In genomic region chr2:8570637-8571036, GRCh38 we compare ENCODE assay signal across 19 cellular contexts.
"Had no signal": no experiment of that assay in that cellular context is flagged by ENCODE, and none has a peak within 500 bp of the region (broad histone marks: within the 10 kb centered on the region; RNA-seq: fewer than 3 reads in every experiment).

No MANE protein-coding gene starts in this region.

- H3K36me3 Mint-ChIP-seq: naive thymus-derived CD8-positive, alpha-beta T cell had no signal

- H3K27ac Mint-ChIP-seq: activated B cell treated with CpG ODN at 0.5 μM for 24 hours; activated CD4-positive, alpha-beta T cell treated with anti-CD3 and anti-CD28 coated beads, Interleukin-2, amount 10 ng/mL, durations not matched to agents 24 days and 14 days; activated CD8-positive, alpha-beta T cell treated with anti-CD3 and anti-CD28 coated beads, Interleukin-2, amount 10 ng/mL, durations not matched to agents 7 days and 5 days; activated T-cell treated with anti-CD3 and anti-CD28 coated beads, Interleukin-2, amount 50 U/mL, for 24 hours; activated T-helper 2 cell treated with anti-CD3 and anti-CD28 coated beads, Interferon-gamma antibody, Interleukin-2, Interleukin-4, amounts not matched to agents 10 μg/mL and 5 μg/mL and 100 μg/mL, durations not matched to agents 14 hours and 24 hours and 36 hours; naive thymus-derived CD8-positive, alpha-beta T cell; T-helper 2 cell treated with Interferon-gamma antibody and Interleukin-4, amounts not matched to agents 5 μg/mL and 100 μg/mL, for 36 hours had no signal

- H3K9me3 Mint-ChIP-seq: activated B cell treated with CpG ODN at 0.5 μM for 24 hours; activated CD4-positive, alpha-beta T cell treated with anti-CD3 and anti-CD28 coated beads, Interleukin-2, amount 10 ng/mL, durations not matched to agents 24 days and 14 days; activated T-cell treated with anti-CD3 and anti-CD28 coated beads, Interleukin-2, amount 50 U/mL, for 24 hours; activated T-helper 2 cell treated with anti-CD3 and anti-CD28 coated beads, Interferon-gamma antibody, Interleukin-2, Interleukin-4, amounts not matched to agents 10 μg/mL and 5 μg/mL and 100 μg/mL, durations not matched to agents 14 hours and 24 hours and 36 hours; naive thymus-derived CD8-positive, alpha-beta T cell; T-helper 2 cell treated with Interferon-gamma antibody and Interleukin-4, amounts not matched to agents 5 μg/mL and 100 μg/mL, for 36 hours had no signal

- H3K4me3 Mint-ChIP-seq: activated B cell treated with CpG ODN at 0.5 μM for 24 hours; activated CD4-positive, alpha-beta T cell treated with anti-CD3 and anti-CD28 coated beads, Interleukin-2, amount 10 ng/mL, durations not matched to agents 24 days and 14 days; activated CD8-positive, alpha-beta T cell treated with anti-CD3 and anti-CD28 coated beads, Interleukin-2, amount 10 ng/mL, durations not matched to agents 7 days and 5 days; activated T-cell treated with anti-CD3 and anti-CD28 coated beads, Interleukin-2, amount 50 U/mL, for 24 hours; naive thymus-derived CD8-positive, alpha-beta T cell; T-helper 2 cell treated with Interferon-gamma antibody and Interleukin-4, amounts not matched to agents 5 μg/mL and 100 μg/mL, for 36 hours had no signal

- DNase-seq: activated B cell treated with CpG ODN at 0.5 μM for 24 hours; activated CD4-positive, alpha-beta T cell treated with anti-CD3 and anti-CD28 coated beads, Interleukin-2, amount 10 ng/mL, durations not matched to agents 24 days and 14 days; activated CD8-positive, alpha-beta T cell treated with anti-CD3 and anti-CD28 coated beads, Interleukin-2, amount 10 ng/mL, durations not matched to agents 7 days and 5 days; activated naive CD4-positive, alpha-beta T cell treated with Interleukin-2 at 50 U/mL for 16 hours; activated T-cell treated with anti-CD3 and anti-CD28 coated beads, Interleukin-2, amount 50 U/mL, for 24 hours; body of pancreas; central memory CD4-positive, alpha-beta T cell; gastrocnemius medialis; heart right ventricle; mesendoderm; nucleus accumbens; spleen; stimulated activated CD4-positive, alpha-beta T cell treated with anti-CD3 and anti-CD28 coated beads, Interleukin-4, amount 100 ng/mL, for 4 hours; stimulated activated naive CD8-positive, alpha-beta T cell treated with anti-CD3 and anti-CD28 coated beads, Interleukin-15, Interleukin-2, amounts not matched to agents 100 U/mL and 50 U/mL, for 24 hours; transverse colon had no signal

- ATAC-seq: activated CD8-positive, alpha-beta T cell treated with anti-CD3 and anti-CD28 coated beads, Interleukin-2, amount 10 ng/mL, durations not matched to agents 7 days and 5 days; body of pancreas; gastrocnemius medialis; heart right ventricle; stimulated activated naive CD8-positive, alpha-beta T cell treated with anti-CD3 and anti-CD28 coated beads, Interleukin-15, Interleukin-2, amounts not matched to agents 100 U/mL and 50 U/mL, for 24 hours had no signal

- H3K36me3 ChIP-seq: colonic mucosa, gastrocnemius medialis, heart right ventricle, spleen, transverse colon had no signal

- H3K27ac ChIP-seq: body of pancreas, colonic mucosa, gastrocnemius medialis, heart right ventricle, spleen had no signal

- H3K4me1 ChIP-seq: gastrocnemius medialis had no signal

- H3K4me3 ChIP-seq: body of pancreas, colonic mucosa, gastrocnemius medialis, heart right ventricle, spleen, transverse colon had no signal

- H3K9me3 ChIP-seq: body of pancreas, colonic mucosa, gastrocnemius medialis, heart right ventricle, spleen, transverse colon had no signal
